9 cellular contexts compared by ENCODE assay signal in the genomic region with DNA sequence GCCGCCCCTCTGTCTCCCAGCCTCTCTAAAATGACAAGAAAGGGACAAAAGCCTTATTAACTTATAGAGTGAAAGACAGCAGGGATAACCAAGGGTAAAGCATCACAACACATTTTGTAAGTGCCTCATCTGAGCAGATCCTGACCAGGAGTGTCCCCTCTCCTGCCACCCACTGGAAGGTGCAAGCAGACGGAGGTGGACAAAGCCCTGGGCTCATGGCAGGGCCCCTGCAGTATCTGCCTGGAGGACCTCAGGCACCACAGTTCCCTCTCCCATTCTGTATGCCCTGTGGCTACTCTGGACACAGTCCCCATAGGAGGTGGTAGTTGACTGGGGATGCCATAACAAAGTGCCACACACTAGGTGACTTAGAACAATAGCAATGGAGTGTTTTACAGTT.
"Had no signal": no experiment of that assay in that cellular context is flagged by ENCODE, and none has a peak within 500 bp of the region (broad histone marks: within the 10 kb centered on the region; RNA-seq: fewer than 3 reads in every experiment).

No MANE protein-coding gene starts in this region.

- H3K9me3 ChIP-seq: esophagus muscularis mucosa, lower lobe of right lung had no signal

- H3K27ac ChIP-seq: esophagus muscularis mucosa, lower lobe of right lung had no signal

- H3K9me3 Mint-ChIP-seq: activated naive CD4-positive, alpha-beta T cell treated with anti-CD3 and anti-CD28 coated beads, Interleukin-2, amount 50 U/mL, for 24 hours; mesothelial cell of epicardium; stimulated activated effector memory CD8-positive, alpha-beta T cell treated with anti-CD3 and anti-CD28 coated beads, Interleukin-12 subunit alpha, Interleukin-12 subunit beta, amount 100 ng/mL, for 72 hours; T-helper 2 cell treated with Interferon-gamma antibody and Interleukin-4, amounts not matched to agents 5 μg/mL and 100 μg/mL, for 36 hours had no signal

- ATAC-seq: lower lobe of right lung had no signal

- DNase-seq: lower lobe of right lung, retina had no signal

- H3K27me3 ChIP-seq: cardiac muscle cell, esophagus muscularis mucosa had no signal

- H3K4me3 ChIP-seq: cardiac muscle cell, esophagus muscularis mucosa, lower lobe of right lung, smooth muscle cell had no signal

- H3K36me3 ChIP-seq: cardiac muscle cell, esophagus muscularis mucosa, lower lobe of right lung had no signal

- H3K27ac Mint-ChIP-seq: mesothelial cell of epicardium; stimulated activated effector memory CD8-positive, alpha-beta T cell treated with anti-CD3 and anti-CD28 coated beads, Interleukin-12 subunit alpha, Interleukin-12 subunit beta, amount 100 ng/mL, for 72 hours; T-helper 2 cell treated with Interferon-gamma antibody and Interleukin-4, amounts not matched to agents 5 μg/mL and 100 μg/mL, for 36 hours had no signal

- H3K27me3 Mint-ChIP-seq: activated naive CD4-positive, alpha-beta T cell treated with anti-CD3 and anti-CD28 coated beads, Interleukin-2, amount 50 U/mL, for 24 hours had no signal

- H3K36me3 Mint-ChIP-seq: activated naive CD4-positive, alpha-beta T cell treated with anti-CD3 and anti-CD28 coated beads, Interleukin-2, amount 50 U/mL, for 24 hours; mesothelial cell of epicardium; stimulated activated effector memory CD8-positive, alpha-beta T cell treated with anti-CD3 and anti-CD28 coated beads, Interleukin-12 subunit alpha, Interleukin-12 subunit beta, amount 100 ng/mL, for 72 hours had no signal

- H3K4me3 Mint-ChIP-seq: mesothelial cell of epicardium; stimulated activated effector memory CD8-positive, alpha-beta T cell treated with anti-CD3 and anti-CD28 coated beads, Interleukin-12 subunit alpha, Interleukin-12 subunit beta, amount 100 ng/mL, for 72 hours had no signal
